In the genomic region with DNA sequence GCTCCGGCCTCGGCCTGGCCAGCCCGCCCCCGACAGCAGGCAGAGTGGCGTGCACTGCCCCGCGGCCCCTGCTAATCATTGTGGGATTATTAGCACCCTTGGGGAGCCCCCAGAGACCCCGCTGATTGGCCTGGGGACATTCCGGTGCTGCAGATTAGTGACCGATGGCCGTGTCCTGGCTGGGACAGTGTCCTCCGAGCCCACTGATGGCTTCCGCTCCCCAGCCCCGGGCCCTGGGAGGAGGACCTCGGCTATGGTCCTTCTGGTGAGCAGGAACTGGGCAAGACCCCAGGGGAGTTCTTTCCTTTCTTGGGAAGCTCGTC, we compare ENCODE assay signal across 5 cellular contexts. TPM values are rescaled to one million over a fixed set of nuclear protein-coding genes. Genes with fewer than 3 reads are reported as not detected.
"Had no signal": no experiment of that assay in that cellular context is flagged by ENCODE, and none has a peak within 500 bp of the region (broad histone marks: within the 10 kb centered on the region; RNA-seq: fewer than 3 reads in every experiment).

No MANE protein-coding gene starts in this region.

RNA-seq across cellular contexts. Expression of gene CLEC18B, which starts 0.2 kb away (rescaled TPM):
- total RNA-seq: pulmonary artery endothelial cell, right atrium auricular region had no signal
- polyA plus RNA-seq: naive thymus-derived CD8-positive, alpha-beta T cell had no signal

RNA-seq across cellular contexts. Expression of gene NPIPB15, which starts 45.4 kb away (rescaled TPM):
- total RNA-seq: occipital lobe, vagina had no signal
